Comparison of ENCODE assay signal across 1 cellular context in genomic region chr16:8854298-8854948, GRCh38.
A peak's percentile ranks its signal among the peaks of the same experiment; 100 is the strongest.
TF ChIP-seq lines count a peak whose summit lies in the region.

No MANE protein-coding gene starts in this region.

TF ChIP-seq in HepG2, 621 proteins besides CTCF, POLR2A, EP300 and RAD21 (continues in another document):
- TF ChIP-seq MLLT10 (CRISPR knock-in tag; IDR thresholded peaks at IDR 0.05): no peak
- no peak for TF ChIP-seq TFDP1 (CRISPR knock-in tag; IDR thresholded peaks at IDR 0.05; ENCODE audit: borderline replicate concordance)
- TF ChIP-seq MED13 (CRISPR knock-in tag; IDR thresholded peaks at IDR 0.05): no peak
- TF ChIP-seq SNAPC2 (CRISPR knock-in tag; IDR thresholded peaks at IDR 0.05): no peak
- TF ChIP-seq ZNF180 (CRISPR knock-in tag; IDR thresholded peaks at IDR 0.05; ENCODE audit: borderline replicate concordance, low read depth): no peak
- no peak for TF ChIP-seq SRSF9 (IDR thresholded peaks at IDR 0.05; ENCODE audit: borderline replicate concordance, insufficient read depth, low read depth, low read length, poor library complexity, severe bottlenecking)
- peak; percentile 91 for TF ChIP-seq RBM22 (optimal IDR thresholded peaks at IDR 0.05; ENCODE audit: low read length)
- TF ChIP-seq NFE2L2 (IDR thresholded peaks at IDR 0.05; ENCODE audit: low read length): no peak
- TF ChIP-seq CEBPG (CRISPR knock-in tag; IDR thresholded peaks at IDR 0.05): no peak
- no peak for TF ChIP-seq YEATS2 (CRISPR knock-in tag; IDR thresholded peaks at IDR 0.05; ENCODE audit: borderline replicate concordance)
- TF ChIP-seq AGO2 (optimal IDR thresholded peaks at IDR 0.05; ENCODE audit: low read depth, low read length): peak; percentile 35
- TF ChIP-seq PBX3 (CRISPR knock-in tag; IDR thresholded peaks at IDR 0.05; ENCODE audit: borderline replicate concordance): no peak
- no peak for TF ChIP-seq DMTF1 (CRISPR knock-in tag; IDR thresholded peaks at IDR 0.05)
- TF ChIP-seq ZC3H13 (CRISPR knock-in tag; IDR thresholded peaks at IDR 0.05): 0 out of 2 replicates have a peak, but pooled peaks have one; percentile 48
- no peak for TF ChIP-seq ZNF841 (CRISPR knock-in tag; IDR thresholded peaks at IDR 0.05; ENCODE audit: borderline replicate concordance)
- TF ChIP-seq, protein P1, sequence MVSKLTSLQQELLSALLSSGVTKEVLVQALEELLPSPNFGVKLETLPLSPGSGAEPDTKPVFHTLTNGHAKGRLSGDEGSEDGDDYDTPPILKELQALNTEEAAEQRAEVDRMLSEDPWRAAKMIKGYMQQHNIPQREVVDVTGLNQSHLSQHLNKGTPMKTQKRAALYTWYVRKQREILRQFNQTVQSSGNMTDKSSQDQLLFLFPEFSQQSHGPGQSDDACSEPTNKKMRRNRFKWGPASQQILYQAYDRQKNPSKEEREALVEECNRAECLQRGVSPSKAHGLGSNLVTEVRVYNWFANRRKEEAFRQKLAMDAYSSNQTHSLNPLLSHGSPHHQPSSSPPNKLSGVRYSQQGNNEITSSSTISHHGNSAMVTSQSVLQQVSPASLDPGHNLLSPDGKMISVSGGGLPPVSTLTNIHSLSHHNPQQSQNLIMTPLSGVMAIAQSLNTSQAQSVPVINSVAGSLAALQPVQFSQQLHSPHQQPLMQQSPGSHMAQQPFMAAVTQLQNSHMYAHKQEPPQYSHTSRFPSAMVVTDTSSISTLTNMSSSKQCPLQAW (CRISPR knock-in tag; IDR thresholded peaks at IDR 0.05): no peak
- no peak for TF ChIP-seq SOX5 (CRISPR knock-in tag; IDR thresholded peaks at IDR 0.05; ENCODE audit: borderline replicate concordance)
- TF ChIP-seq PCBP2 (optimal IDR thresholded peaks at IDR 0.05; ENCODE audit: low read depth, low read length, poor library complexity, severe bottlenecking): peak; percentile 2
- TF ChIP-seq, protein P2, sequence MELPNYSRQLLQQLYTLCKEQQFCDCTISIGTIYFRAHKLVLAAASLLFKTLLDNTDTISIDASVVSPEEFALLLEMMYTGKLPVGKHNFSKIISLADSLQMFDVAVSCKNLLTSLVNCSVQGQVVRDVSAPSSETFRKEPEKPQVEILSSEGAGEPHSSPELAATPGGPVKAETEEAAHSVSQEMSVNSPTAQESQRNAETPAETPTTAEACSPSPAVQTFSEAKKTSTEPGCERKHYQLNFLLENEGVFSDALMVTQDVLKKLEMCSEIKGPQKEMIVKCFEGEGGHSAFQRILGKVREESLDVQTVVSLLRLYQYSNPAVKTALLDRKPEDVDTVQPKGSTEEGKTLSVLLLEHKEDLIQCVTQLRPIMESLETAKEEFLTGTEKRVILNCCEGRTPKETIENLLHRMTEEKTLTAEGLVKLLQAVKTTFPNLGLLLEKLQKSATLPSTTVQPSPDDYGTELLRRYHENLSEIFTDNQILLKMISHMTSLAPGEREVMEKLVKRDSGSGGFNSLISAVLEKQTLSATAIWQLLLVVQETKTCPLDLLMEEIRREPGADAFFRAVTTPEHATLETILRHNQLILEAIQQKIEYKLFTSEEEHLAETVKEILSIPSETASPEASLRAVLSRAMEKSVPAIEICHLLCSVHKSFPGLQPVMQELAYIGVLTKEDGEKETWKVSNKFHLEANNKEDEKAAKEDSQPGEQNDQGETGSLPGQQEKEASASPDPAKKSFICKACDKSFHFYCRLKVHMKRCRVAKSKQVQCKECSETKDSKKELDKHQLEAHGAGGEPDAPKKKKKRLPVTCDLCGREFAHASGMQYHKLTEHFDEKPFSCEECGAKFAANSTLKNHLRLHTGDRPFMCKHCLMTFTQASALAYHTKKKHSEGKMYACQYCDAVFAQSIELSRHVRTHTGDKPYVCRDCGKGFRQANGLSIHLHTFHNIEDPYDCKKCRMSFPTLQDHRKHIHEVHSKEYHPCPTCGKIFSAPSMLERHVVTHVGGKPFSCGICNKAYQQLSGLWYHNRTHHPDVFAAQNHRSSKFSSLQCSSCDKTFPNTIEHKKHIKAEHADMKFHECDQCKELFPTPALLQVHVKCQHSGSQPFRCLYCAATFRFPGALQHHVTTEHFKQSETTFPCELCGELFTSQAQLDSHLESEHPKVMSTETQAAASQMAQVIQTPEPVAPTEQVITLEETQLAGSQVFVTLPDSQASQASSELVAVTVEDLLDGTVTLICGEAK (IDR thresholded peaks at IDR 0.05): no peak
- TF ChIP-seq, protein P2 (CRISPR knock-in tag; IDR thresholded peaks at IDR 0.05): no peak
- no peak for TF ChIP-seq BHLHE40 (IDR thresholded peaks at IDR 0.05; ENCODE audit: low read length)
- TF ChIP-seq, protein P3, sequence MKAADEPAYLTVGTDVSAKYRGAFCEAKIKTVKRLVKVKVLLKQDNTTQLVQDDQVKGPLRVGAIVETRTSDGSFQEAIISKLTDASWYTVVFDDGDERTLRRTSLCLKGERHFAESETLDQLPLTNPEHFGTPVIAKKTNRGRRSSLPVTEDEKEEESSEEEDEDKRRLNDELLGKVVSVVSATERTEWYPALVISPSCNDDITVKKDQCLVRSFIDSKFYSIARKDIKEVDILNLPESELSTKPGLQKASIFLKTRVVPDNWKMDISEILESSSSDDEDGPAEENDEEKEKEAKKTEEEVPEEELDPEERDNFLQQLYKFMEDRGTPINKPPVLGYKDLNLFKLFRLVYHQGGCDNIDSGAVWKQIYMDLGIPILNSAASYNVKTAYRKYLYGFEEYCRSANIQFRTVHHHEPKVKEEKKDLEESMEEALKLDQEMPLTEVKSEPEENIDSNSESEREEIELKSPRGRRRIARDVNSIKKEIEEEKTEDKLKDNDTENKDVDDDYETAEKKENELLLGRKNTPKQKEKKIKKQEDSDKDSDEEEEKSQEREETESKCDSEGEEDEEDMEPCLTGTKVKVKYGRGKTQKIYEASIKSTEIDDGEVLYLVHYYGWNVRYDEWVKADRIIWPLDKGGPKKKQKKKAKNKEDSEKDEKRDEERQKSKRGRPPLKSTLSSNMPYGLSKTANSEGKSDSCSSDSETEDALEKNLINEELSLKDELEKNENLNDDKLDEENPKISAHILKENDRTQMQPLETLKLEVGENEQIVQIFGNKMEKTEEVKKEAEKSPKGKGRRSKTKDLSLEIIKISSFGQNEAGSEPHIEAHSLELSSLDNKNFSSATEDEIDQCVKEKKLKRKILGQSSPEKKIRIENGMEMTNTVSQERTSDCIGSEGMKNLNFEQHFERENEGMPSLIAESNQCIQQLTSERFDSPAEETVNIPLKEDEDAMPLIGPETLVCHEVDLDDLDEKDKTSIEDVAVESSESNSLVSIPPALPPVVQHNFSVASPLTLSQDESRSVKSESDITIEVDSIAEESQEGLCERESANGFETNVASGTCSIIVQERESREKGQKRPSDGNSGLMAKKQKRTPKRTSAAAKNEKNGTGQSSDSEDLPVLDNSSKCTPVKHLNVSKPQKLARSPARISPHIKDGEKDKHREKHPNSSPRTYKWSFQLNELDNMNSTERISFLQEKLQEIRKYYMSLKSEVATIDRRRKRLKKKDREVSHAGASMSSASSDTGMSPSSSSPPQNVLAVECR (CRISPR knock-in tag; IDR thresholded peaks at IDR 0.05; ENCODE audit: borderline replicate concordance): peak; percentile 22
- no peak for TF ChIP-seq ZNF18 (CRISPR knock-in tag; IDR thresholded peaks at IDR 0.05; ENCODE audit: insufficient replicate concordance)
- no peak for TF ChIP-seq KAT7 (CRISPR knock-in tag; IDR thresholded peaks at IDR 0.05; ENCODE audit: borderline replicate concordance)
- TF ChIP-seq ZNF678 (CRISPR knock-in tag; IDR thresholded peaks at IDR 0.05): no peak
- TF ChIP-seq, protein P4, sequence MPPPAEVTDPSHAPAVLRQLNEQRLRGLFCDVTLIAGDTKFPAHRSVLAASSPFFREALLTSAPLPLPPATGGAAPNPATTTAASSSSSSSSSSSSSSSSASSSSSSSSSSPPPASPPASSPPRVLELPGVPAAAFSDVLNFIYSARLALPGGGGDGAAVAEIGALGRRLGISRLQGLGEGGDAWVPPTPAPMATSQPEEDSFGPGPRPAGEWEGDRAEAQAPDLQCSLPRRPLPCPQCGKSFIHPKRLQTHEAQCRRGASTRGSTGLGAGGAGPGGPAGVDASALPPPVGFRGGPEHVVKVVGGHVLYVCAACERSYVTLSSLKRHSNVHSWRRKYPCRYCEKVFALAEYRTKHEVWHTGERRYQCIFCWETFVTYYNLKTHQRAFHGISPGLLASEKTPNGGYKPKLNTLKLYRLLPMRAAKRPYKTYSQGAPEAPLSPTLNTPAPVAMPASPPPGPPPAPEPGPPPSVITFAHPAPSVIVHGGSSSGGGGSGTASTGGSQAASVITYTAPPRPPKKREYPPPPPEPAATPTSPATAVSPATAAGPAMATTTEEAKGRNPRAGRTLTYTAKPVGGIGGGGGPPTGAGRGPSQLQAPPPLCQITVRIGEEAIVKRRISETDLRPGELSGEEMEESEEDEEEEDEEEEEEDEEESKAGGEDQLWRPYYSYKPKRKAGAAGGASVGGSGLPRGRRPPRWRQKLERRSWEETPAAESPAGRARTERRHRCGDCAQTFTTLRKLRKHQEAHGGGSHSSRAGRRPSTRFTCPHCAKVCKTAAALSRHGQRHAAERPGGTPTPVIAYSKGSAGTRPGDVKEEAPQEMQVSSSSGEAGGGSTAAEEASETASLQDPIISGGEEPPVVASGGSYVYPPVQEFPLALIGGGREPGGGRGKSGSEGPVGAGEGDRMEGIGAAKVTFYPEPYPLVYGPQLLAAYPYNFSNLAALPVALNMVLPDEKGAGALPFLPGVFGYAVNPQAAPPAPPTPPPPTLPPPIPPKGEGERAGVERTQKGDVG (CRISPR knock-in tag; IDR thresholded peaks at IDR 0.05; ENCODE audit: borderline replicate concordance): no peak
- TF ChIP-seq PCBP1 (IDR thresholded peaks at IDR 0.05; ENCODE audit: borderline replicate concordance, low read depth, low read length): no peak
- TF ChIP-seq ZNF788 (CRISPR knock-in tag; IDR thresholded peaks at IDR 0.05; ENCODE audit: borderline replicate concordance): 0 out of 2 replicates have a peak, but pooled peaks have one; percentile 7
- peak; percentile 59 for TF ChIP-seq POLR2G (IDR thresholded peaks at IDR 0.05; ENCODE audit: low read depth, low read length)
- no peak for TF ChIP-seq ZNF550 (CRISPR knock-in tag; IDR thresholded peaks at IDR 0.05; ENCODE audit: borderline replicate concordance)
- peak; percentile 47; the same call in 1 of the 2 replicates for TF ChIP-seq SIN3A (IDR thresholded peaks at IDR 0.05; ENCODE audit: borderline replicate concordance, low read depth, low read length)
